In genomic region chr22:50544078-50544745, GRCh38 we compare ENCODE assay signal across 8 cellular contexts. TPM values are rescaled to one million over a fixed set of nuclear protein-coding genes. Genes with fewer than 3 reads are reported as not detected.
DNase-seq lines count a peak whose midpoint lies in the region; ATAC-seq and TF ChIP-seq lines count a peak whose summit lies in the region.

No MANE protein-coding gene starts in this region.

- no peaks in the 10 kb centered on the region for H3K36me3 ChIP-seq in CD8-positive, alpha-beta memory T cell (ENCODE audit: insufficient read depth, low read length)
- no peaks in the 10 kb centered on the region for H3K36me3 ChIP-seq in HUES48 (ENCODE audit: control insufficient read depth, insufficient read depth, low read length)
- H3K36me3 ChIP-seq in right lobe of liver: no peaks in the 10 kb centered on the region

- intact Hi-C loops in right lobe of liver (cut with DNase I): no loop called here

- peak; percentile 25 to 39 for ATAC-seq in activated CD4-positive, CD25-positive, alpha-beta regulatory T cell treated with anti-CD3 and anti-CD28 coated beads, Interleukin-2, amount 50 U/mL, for 24 hours
- ATAC-seq in right lobe of liver: peak; percentile 68 to 75 (median 72)

- H3K4me3 Mint-ChIP-seq in CD8-positive, alpha-beta memory T cell: peak overlapping the region; percentile 60 to 85 (median 71)

- H3K4me1 Mint-ChIP-seq in CD8-positive, alpha-beta memory T cell: peaks cover 39 to 55% (median 44%) of the 10 kb centered on the region in 3 donors

- H3K9ac ChIP-seq in HUES48 (ENCODE audit: low read depth, low read length): no peak overlapping the region

- TF ChIP-seq CTCF in right lobe of liver (IDR thresholded peaks at IDR 0.05): peak; percentile 48 to 65 (median 55)

- H3K27me3 ChIP-seq in CD8-positive, alpha-beta memory T cell (ENCODE audit: insufficient read depth, low read length, poor library complexity, severe bottlenecking): no peaks in the 10 kb centered on the region
- H3K27me3 ChIP-seq in HUES48 (ENCODE audit: control insufficient read depth, insufficient read depth, low read length): peaks cover 16% of the 10 kb centered on the region
- H3K27me3 ChIP-seq in right lobe of liver: no peaks in the 10 kb centered on the region

- peak overlapping the region; percentile 74 to 99 (median 91) for H3K27ac Mint-ChIP-seq in CD8-positive, alpha-beta memory T cell

- peak overlapping the region; percentile 77 for H3K4me3 ChIP-seq in CD8-positive, alpha-beta memory T cell (ENCODE audit: low read length)
- H3K4me3 ChIP-seq in HUES48 (ENCODE audit: low read depth, low read length): peak overlapping the region; percentile 42; the same call in 1 of the 2 replicates
- peak overlapping the region; percentile 18 to 36 (median 21) for H3K4me3 ChIP-seq in right lobe of liver

- H3K27ac ChIP-seq in CD8-positive, alpha-beta memory T cell (ENCODE audit: low read depth, low read length): peak overlapping the region; percentile 33
- H3K27ac ChIP-seq in HUES48 (ENCODE audit: low read depth, low read length) (no peak overlapping the region), right lobe of liver (peak overlapping the region; percentile 27 to 96 (median 66))

- CTCF ChIA-PET in CD8-positive, alpha-beta memory T cell (lab: Charles Lee): interaction anchor here (0.7 to 5.8 kb wide), 7 partner anchors 8 to 76 kb away, joined by 3 to 86 read pairs (median 4); partner anchors contain the start of genes SCO2, SYCE3 and TYMP

- TF ChIP-seq POLR2A in right lobe of liver (IDR thresholded peaks at IDR 0.05): peak; percentile 54

- no peaks in the 10 kb centered on the region for H3K36me3 Mint-ChIP-seq in CD8-positive, alpha-beta memory T cell

- WGBS in right lobe of liver (ENCODE audit: insufficient coverage, low coverage, low lambda C conversion rate, missing lambda C conversion rate): 7% methylated on average over 16 of the region's 52 CpGs

- peaks cover 41% of the 10 kb centered on the region for H3K4me1 ChIP-seq in CD8-positive, alpha-beta memory T cell (ENCODE audit: insufficient read depth, low read length)
- peaks cover 4% of the 10 kb centered on the region; the same call in 1 of the 2 replicates for H3K4me1 ChIP-seq in HUES48 (ENCODE audit: control insufficient read depth, insufficient read depth, low read length)
- H3K4me1 ChIP-seq in right lobe of liver: peaks cover 0 to 17% (median 5%) of the 10 kb centered on the region in 4 donors

- no peaks in the 10 kb centered on the region for H3K27me3 Mint-ChIP-seq in CD8-positive, alpha-beta memory T cell

- no peaks in the 10 kb centered on the region for H3K9me3 Mint-ChIP-seq in CD8-positive, alpha-beta memory T cell

- DNase-seq in CD8-positive, alpha-beta memory T cell: peak; percentile 72 to 87 (median 78)
- DNase-seq in cerebellar cortex (ENCODE audit: low spot score): peak; percentile 33
- DNase-seq in right lobe of liver: peak; percentile 86 to 89 (median 89)
- DNase-seq in stimulated activated CD8-positive, alpha-beta memory T cell treated with anti-CD3 and anti-CD28 coated beads, Interleukin-12 subunit alpha, Interleukin-12 subunit beta, amount 100 ng/mL, for 1 hour (ENCODE audit: low read depth): peak; percentile 73
- DNase-seq in SW 1271 (lab: John Stamatoyannopoulos, UW): no peak
- no peak for DNase-seq in GOT3 (lab: John Stamatoyannopoulos, UW)

- H3K9me3 ChIP-seq in CD8-positive, alpha-beta memory T cell (ENCODE audit: low read length): no peaks in the 10 kb centered on the region
- H3K9me3 ChIP-seq in HUES48 (ENCODE audit: control insufficient read depth, insufficient read depth, low read length) (no peaks in the 10 kb centered on the region), right lobe of liver (no peaks in the 10 kb centered on the region)

- POLR2A ChIA-PET in CD8-positive, alpha-beta memory T cell (lab: Charles Lee): interaction anchor here (0.6 to 1.8 kb wide), 6 partner anchors 13 to 77 kb away, joined by 3 to 8 read pairs (median 4); partner anchors contain the start of genes LMF2, NCAPH2 and SCO2

RNA-seq across cellular contexts. Expression of gene KLHDC7B, which starts 1.5 kb away (rescaled TPM):
- 1 to 10 TPM; 5.1 to 6.2 TPM for total RNA-seq in CD8-positive, alpha-beta memory T cell
- 8.1 TPM for polyA plus RNA-seq in CD8-positive, alpha-beta memory T cell
- total RNA-seq in right lobe of liver: 1 to 10 TPM in 2 of 6 experiments, under 1 TPM in 2, not detected in 2; 0.07 to 1.4 (median 0.62) TPM

RNA-seq across cellular contexts. Expression of gene TYMP, which starts 14.4 kb away (rescaled TPM):
- total RNA-seq in CD8-positive, alpha-beta memory T cell: 10 to 100 TPM; 86.1 to 93.6 TPM
- polyA plus RNA-seq in CD8-positive, alpha-beta memory T cell: 17.5 TPM
- total RNA-seq in right lobe of liver: 100 to 1,000 TPM in 3 of 6 experiments, 10 to 100 TPM in 3; 30.6 to 223 (median 88.2) TPM

RNA-seq across cellular contexts. Expression of gene SYCE3, which starts 18.5 kb away (rescaled TPM):
- not detected for total RNA-seq in CD8-positive, alpha-beta memory T cell
- polyA plus RNA-seq in CD8-positive, alpha-beta memory T cell: not detected
- total RNA-seq in right lobe of liver: 1 to 10 TPM in 2 of 6 experiments, not detected in 4; 3.3 to 4.7 TPM

RNA-seq across cellular contexts. Expression of gene SCO2, which starts 18.8 kb away (rescaled TPM):
- 1 to 10 TPM; 2.4 to 3.5 TPM for total RNA-seq in CD8-positive, alpha-beta memory T cell
- 6.5 TPM for polyA plus RNA-seq in CD8-positive, alpha-beta memory T cell
- total RNA-seq in right lobe of liver: 1 to 10 TPM in 3 of 6 experiments, under 1 TPM in 1, not detected in 2; 0.80 to 4.2 (median 2.5) TPM

RNA-seq across cellular contexts. Expression of gene CPT1B, which starts 34.0 kb away (rescaled TPM):
- total RNA-seq in CD8-positive, alpha-beta memory T cell: 10 to 100 TPM; 43.6 to 45.0 TPM
- 0.40 TPM for polyA plus RNA-seq in CD8-positive, alpha-beta memory T cell
- 10 to 100 TPM in 5 of 6 experiments, 1 to 10 TPM in 1; 3.8 to 30.7 (median 13.0) TPM for total RNA-seq in right lobe of liver

Comparison
In these comparisons a context has a peak if more than half of its experiments do, and no peak if none do; other contexts are left out.
1. DNase-seq: peak in CD8-positive, alpha-beta memory T cell (5 of 5), cerebellar cortex (single experiment), right lobe of liver (3 of 3) and stimulated activated CD8-positive, alpha-beta memory T cell treated with anti-CD3 and anti-CD28 coated beads, Interleukin-12 subunit alpha, Interleukin-12 subunit beta, amount 100 ng/mL, for 1 hour (single experiment); none in SW 1271 (0 of 2) and GOT3 (single experiment).
2. H3K4me3 ChIP-seq: peak in every context shown above with its lines; median percentile 77 in CD8-positive, alpha-beta memory T cell; 42 in HUES48; 21 in right lobe of liver.